ENCODE assay signal across 1 cellular context in the genomic region with DNA sequence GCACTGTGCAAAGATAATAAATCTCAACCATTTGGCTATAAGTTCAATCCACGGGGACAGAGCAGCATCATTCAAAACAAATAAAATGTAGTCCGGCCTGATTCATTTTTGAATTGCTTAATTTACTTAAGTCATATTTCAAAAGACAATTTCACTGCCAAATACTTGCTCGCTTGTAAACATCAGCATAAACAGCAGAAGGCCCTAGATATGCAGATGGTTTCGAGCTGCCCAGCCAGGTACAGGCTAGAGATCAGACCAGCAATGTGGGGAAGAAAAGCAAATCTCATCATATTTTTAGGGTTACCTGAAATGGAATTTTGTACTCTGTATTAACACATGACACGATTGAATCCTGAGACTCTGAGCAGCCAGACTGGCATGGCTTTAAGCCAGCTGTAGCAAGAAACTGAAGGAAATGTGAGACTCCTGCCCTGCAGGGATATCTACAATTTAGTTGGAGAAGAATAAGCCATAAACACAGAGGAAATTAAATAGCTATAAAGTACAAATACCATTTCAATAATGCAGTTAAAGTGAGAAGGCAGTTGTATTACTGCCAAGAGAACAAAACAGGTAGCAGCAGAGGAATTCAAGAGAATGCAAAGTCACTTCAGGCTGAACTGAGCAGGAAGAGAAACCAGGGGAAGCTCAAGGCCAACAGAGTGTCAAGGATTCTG.
TF ChIP-seq lines count a peak whose summit lies in the region.

No MANE protein-coding gene starts in this region.

TF ChIP-seq in Ishikawa, 13 proteins besides CTCF, POLR2A, EP300 and RAD21 (continued from another document):
- TF ChIP-seq, protein P1, sequence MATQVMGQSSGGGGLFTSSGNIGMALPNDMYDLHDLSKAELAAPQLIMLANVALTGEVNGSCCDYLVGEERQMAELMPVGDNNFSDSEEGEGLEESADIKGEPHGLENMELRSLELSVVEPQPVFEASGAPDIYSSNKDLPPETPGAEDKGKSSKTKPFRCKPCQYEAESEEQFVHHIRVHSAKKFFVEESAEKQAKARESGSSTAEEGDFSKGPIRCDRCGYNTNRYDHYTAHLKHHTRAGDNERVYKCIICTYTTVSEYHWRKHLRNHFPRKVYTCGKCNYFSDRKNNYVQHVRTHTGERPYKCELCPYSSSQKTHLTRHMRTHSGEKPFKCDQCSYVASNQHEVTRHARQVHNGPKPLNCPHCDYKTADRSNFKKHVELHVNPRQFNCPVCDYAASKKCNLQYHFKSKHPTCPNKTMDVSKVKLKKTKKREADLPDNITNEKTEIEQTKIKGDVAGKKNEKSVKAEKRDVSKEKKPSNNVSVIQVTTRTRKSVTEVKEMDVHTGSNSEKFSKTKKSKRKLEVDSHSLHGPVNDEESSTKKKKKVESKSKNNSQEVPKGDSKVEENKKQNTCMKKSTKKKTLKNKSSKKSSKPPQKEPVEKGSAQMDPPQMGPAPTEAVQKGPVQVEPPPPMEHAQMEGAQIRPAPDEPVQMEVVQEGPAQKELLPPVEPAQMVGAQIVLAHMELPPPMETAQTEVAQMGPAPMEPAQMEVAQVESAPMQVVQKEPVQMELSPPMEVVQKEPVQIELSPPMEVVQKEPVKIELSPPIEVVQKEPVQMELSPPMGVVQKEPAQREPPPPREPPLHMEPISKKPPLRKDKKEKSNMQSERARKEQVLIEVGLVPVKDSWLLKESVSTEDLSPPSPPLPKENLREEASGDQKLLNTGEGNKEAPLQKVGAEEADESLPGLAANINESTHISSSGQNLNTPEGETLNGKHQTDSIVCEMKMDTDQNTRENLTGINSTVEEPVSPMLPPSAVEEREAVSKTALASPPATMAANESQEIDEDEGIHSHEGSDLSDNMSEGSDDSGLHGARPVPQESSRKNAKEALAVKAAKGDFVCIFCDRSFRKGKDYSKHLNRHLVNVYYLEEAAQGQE (IDR thresholded peaks at IDR 0.05; ENCODE audit: low read depth) = no peak
- TF ChIP-seq TAF1 (IDR thresholded peaks at IDR 0.05; ENCODE audit: low read depth) (no peak), ZBTB7A (IDR thresholded peaks at IDR 0.05; ENCODE audit: low read depth) (no peak), NFIC (IDR thresholded peaks at IDR 0.05) (peak; percentile 98), YY1 (IDR thresholded peaks at IDR 0.05; ENCODE audit: low read depth) (no peak)
- TF ChIP-seq, protein P2, sequence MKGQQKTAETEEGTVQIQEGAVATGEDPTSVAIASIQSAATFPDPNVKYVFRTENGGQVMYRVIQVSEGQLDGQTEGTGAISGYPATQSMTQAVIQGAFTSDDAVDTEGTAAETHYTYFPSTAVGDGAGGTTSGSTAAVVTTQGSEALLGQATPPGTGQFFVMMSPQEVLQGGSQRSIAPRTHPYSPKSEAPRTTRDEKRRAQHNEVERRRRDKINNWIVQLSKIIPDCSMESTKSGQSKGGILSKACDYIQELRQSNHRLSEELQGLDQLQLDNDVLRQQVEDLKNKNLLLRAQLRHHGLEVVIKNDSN (IDR thresholded peaks at IDR 0.05) = no peak; the same call in 1 of the 2 replicates
